8 cellular contexts compared by ENCODE assay signal in genomic region chr1:32650157-32650751, GRCh38. TPM values are rescaled to one million over a fixed set of nuclear protein-coding genes. Genes with fewer than 3 reads are reported as not detected.
DNase-seq lines count a peak whose midpoint lies in the region; FAIRE-seq and TF ChIP-seq lines count a peak whose summit lies in the region.

Gene ZBTB8OS, minus strand, starts transcription at chr1:32650550. Its CDS starts 21 bp downstream, at chr1:32650529.

- H3K27ac ChIP-seq in MM.1S (ENCODE audit: low read length) = peak within 1 kb of the TSS; percentile 99
- H3K27ac ChIP-seq in stomach smooth muscle (ENCODE audit: low read length) = peak within 1 kb of the TSS; percentile 100

- peak within 1 kb of the TSS; percentile 86 for H3K4me3 ChIP-seq in MM.1S (ENCODE audit: low read length)
- peak within 1 kb of the TSS; percentile 62 to 85 for H3K4me3 ChIP-seq in foreskin fibroblast (ENCODE audit: low read depth in 1 of 2, low read length in 2 of 2)
- H3K4me3 ChIP-seq in stomach smooth muscle (ENCODE audit: low read length in 2 of 2) = peak within 1 kb of the TSS; percentile 94 to 98

- TF ChIP-seq CTCF in MM.1S (IDR thresholded peaks at IDR 0.05; ENCODE audit: low read length) = no peak
- TF ChIP-seq CTCF in foreskin fibroblast (IDR thresholded peaks at IDR 0.05; ENCODE audit: low read depth, low read length) = no peak
- TF ChIP-seq CTCF in neural crest cell (conservative IDR thresholded peaks at IDR 0.05) = no peak

- peak; percentile 94 for DNase-seq in EL
- peak; percentile 85 for DNase-seq in H54 (ENCODE audit: insufficient read length, low spot score)
- DNase-seq in MM.1S = peak; percentile 97
- DNase-seq in SIG-M5 (lab: John Stamatoyannopoulos, UW) = peak; percentile 83
- peak; percentile 77 for DNase-seq in activated gamma-delta T cell treated with anti-CD3 and anti-CD28 coated beads, Interleukin-2, amount 50 U/mL, for 16 hours (ENCODE audit: low read depth)
- peak; percentile 89 to 96 for DNase-seq in foreskin fibroblast
- peak; percentile 69 for DNase-seq in neural crest cell (ENCODE audit: low read depth, low spot score)

- H3K27me3 Mint-ChIP-seq in neural crest cell (ENCODE audit: low read depth) = no peaks in the 10 kb centered on the region

- H3K36me3 ChIP-seq in MM.1S (replicated peaks; ENCODE audit: insufficient read depth, low read length) (peaks cover 7% of the 10 kb centered on the region; the same call in 1 of the 2 replicates), stomach smooth muscle (ENCODE audit: control insufficient read depth in 2 of 2, insufficient read depth in 2 of 2, low read length in 2 of 2) (peaks cover under 1 to 6% of the 10 kb centered on the region in 2 donors)

- H3F3A ChIP-seq in MM.1S (ENCODE audit: insufficient read depth, low read length) = peaks cover 15% of the 10 kb centered on the region

- H3K9me3 ChIP-seq in MM.1S (replicated peaks; ENCODE audit: insufficient read depth, low read length) (no peaks in the 10 kb centered on the region), stomach smooth muscle (ENCODE audit: control insufficient read depth in 2 of 2, low read length in 2 of 2) (no peaks in the 10 kb centered on the region)

- peaks cover 44% of the 10 kb centered on the region for H3K4me1 Mint-ChIP-seq in neural crest cell

- peak; percentile 61 for TF ChIP-seq POLR2A in H54 (IDR thresholded peaks at IDR 0.05; ENCODE audit: low read depth, low read length)

- H2AFZ ChIP-seq in MM.1S (ENCODE audit: low read length) = peak within 1 kb of the TSS; percentile 82

- peak; percentile 93 for FAIRE-seq in H54 (lab: Jason Lieb, UNC)

- no peaks in the 10 kb centered on the region for H3K9me2 ChIP-seq in MM.1S (replicated peaks; ENCODE audit: insufficient read depth, low read length)

- peaks cover 5% of the 10 kb centered on the region; the same call in 1 of the 2 replicates for H3K4me1 ChIP-seq in MM.1S (ENCODE audit: low read length)
- peaks cover 35% of the 10 kb centered on the region for H3K4me1 ChIP-seq in stomach smooth muscle (ENCODE audit: control insufficient read depth, insufficient read depth, low read length)

- peak within 1 kb of the TSS; percentile 97 for H3K4me2 ChIP-seq in MM.1S (ENCODE audit: low read depth, low read length)

- H3K9ac ChIP-seq in MM.1S (ENCODE audit: low read length) (peak within 1 kb of the TSS; percentile 96), stomach smooth muscle (ENCODE audit: low read length in 2 of 2) (peak within 1 kb of the TSS; percentile 97 to 98)

- peak within 1 kb of the TSS; percentile 94 for H3K4me3 Mint-ChIP-seq in neural crest cell

- H3K79me2 ChIP-seq in MM.1S (ENCODE audit: low read length) = peaks cover 90% of the 10 kb centered on the region

- H3K27me3 ChIP-seq in MM.1S (replicated peaks; ENCODE audit: insufficient read depth, low read length) (no peaks in the 10 kb centered on the region), stomach smooth muscle (ENCODE audit: control insufficient read depth in 1 of 2, insufficient read depth in 2 of 2, low read length in 2 of 2) (no peaks in the 10 kb centered on the region)

- no peaks in the 10 kb centered on the region for H4K20me1 ChIP-seq in MM.1S (ENCODE audit: insufficient read depth, low read length)

- H3K27ac Mint-ChIP-seq in neural crest cell (ENCODE audit: unreplicated experiment) = peak within 1 kb of the TSS; percentile 99

- H3K36me3 Mint-ChIP-seq in neural crest cell (ENCODE audit: low read depth) = peaks cover 5% of the 10 kb centered on the region

- no peaks in the 10 kb centered on the region for H3K9me3 Mint-ChIP-seq in neural crest cell

RNA-seq across cellular contexts. Expression of gene ZBTB8OS, which starts in this region (rescaled TPM):
- 49.1 and 53.1 TPM in 2 replicates for total RNA-seq in neural crest cell

Comparison
In these comparisons a context has a peak if more than half of its experiments do, and no peak if none do; other contexts are left out.
1. Peak in every context shown above with its lines: DNase-seq, H3K4me3 ChIP-seq and H3K27ac ChIP-seq.